Comparison of ENCODE assay signal across 8 cellular contexts in genomic region chr12:1691123-1692007, GRCh38. TPM values are rescaled to one million over a fixed set of nuclear protein-coding genes. Genes with fewer than 3 reads are reported as not detected.
DNase-seq lines count a peak whose midpoint lies in the region; ATAC-seq and TF ChIP-seq lines count a peak whose summit lies in the region.

No MANE protein-coding gene starts in this region.

- DNase-seq in stimulated activated CD4-positive, alpha-beta T cell treated with anti-CD3 and anti-CD28 coated beads, Interleukin-12 subunit alpha, Interleukin-12 subunit beta, amount 100 ng/mL, for 4 hours: peak; percentile 30
- no peak for DNase-seq in stimulated activated CD4-positive, alpha-beta T cell treated with anti-CD3 and anti-CD28 coated beads, Interleukin-2, amount 100 ng/mL, for 24 hours
- peak; percentile 82 for DNase-seq in NCI-H146 (lab: John Stamatoyannopoulos, UW)
- peak; percentile 27 for DNase-seq in activated T-helper 2 cell treated with anti-CD3 and anti-CD28 coated beads, Interferon-gamma antibody, Interleukin-2, Interleukin-4, amounts not matched to agents 10 μg/mL and 5 μg/mL and 100 μg/mL, durations not matched to agents 14 hours and 24 hours and 36 hours (ENCODE audit: low spot score)
- DNase-seq in Right ventricle myocardium superior: peak; percentile 63
- peak; percentile 21 for DNase-seq in prostate gland (ENCODE audit: low spot score)
- no peak for DNase-seq in effector CD4-positive, alpha-beta T cell

- no peaks in the 10 kb centered on the region for H3K27me3 ChIP-seq in prostate gland (replicated peaks; ENCODE audit: insufficient read depth)

- peaks cover 42% of the 10 kb centered on the region for H3K4me1 Mint-ChIP-seq in activated T-helper 2 cell treated with anti-CD3 and anti-CD28 coated beads, Interferon-gamma antibody, Interleukin-2, Interleukin-4, amounts not matched to agents 10 μg/mL and 5 μg/mL and 100 μg/mL, durations not matched to agents 14 hours and 24 hours and 36 hours (ENCODE audit: low read depth)

- H3K27me3 Mint-ChIP-seq in activated T-helper 2 cell treated with anti-CD3 and anti-CD28 coated beads, Interferon-gamma antibody, Interleukin-2, Interleukin-4, amounts not matched to agents 10 μg/mL and 5 μg/mL and 100 μg/mL, durations not matched to agents 14 hours and 24 hours and 36 hours (ENCODE audit: low read depth): peaks cover 8% of the 10 kb centered on the region

- peak overlapping the region; percentile 92 to 95 for H3K4me3 ChIP-seq in prostate gland

- peak overlapping the region; percentile 100 for H3K4me3 Mint-ChIP-seq in activated T-helper 2 cell treated with anti-CD3 and anti-CD28 coated beads, Interferon-gamma antibody, Interleukin-2, Interleukin-4, amounts not matched to agents 10 μg/mL and 5 μg/mL and 100 μg/mL, durations not matched to agents 14 hours and 24 hours and 36 hours (ENCODE audit: low read depth)

- H3K36me3 Mint-ChIP-seq in activated T-helper 2 cell treated with anti-CD3 and anti-CD28 coated beads, Interferon-gamma antibody, Interleukin-2, Interleukin-4, amounts not matched to agents 10 μg/mL and 5 μg/mL and 100 μg/mL, durations not matched to agents 14 hours and 24 hours and 36 hours (ENCODE audit: low read depth): peaks cover 31% of the 10 kb centered on the region

- intact Hi-C loops in activated T-helper 2 cell treated with anti-CD3 and anti-CD28 coated beads, Interferon-gamma antibody, Interleukin-2, Interleukin-4, amounts not matched to agents 10 μg/mL and 5 μg/mL and 100 μg/mL, durations not matched to agents 14 hours and 24 hours and 36 hours (cut with micrococcal nuclease): loop anchor here (1.0 to 10.0 kb wide), 3 partner anchors 87 to 937 kb away; partner anchors contain the start of gene WNK1
- intact Hi-C loops in Right ventricle myocardium superior (cut with DNase I): no loop called here
- intact Hi-C loops in prostate gland (cut with DNase I): no loop called here

- WGBS in prostate gland: under 1% methylated on average over 49 of the region's 56 CpGs

- no peaks in the 10 kb centered on the region for H3K36me3 ChIP-seq in prostate gland

- no peaks in the 10 kb centered on the region for H3K9me3 ChIP-seq in prostate gland

- no peak for TF ChIP-seq CTCF in prostate gland (IDR thresholded peaks at IDR 0.05)

- H3K27ac Mint-ChIP-seq in activated T-helper 2 cell treated with anti-CD3 and anti-CD28 coated beads, Interferon-gamma antibody, Interleukin-2, Interleukin-4, amounts not matched to agents 10 μg/mL and 5 μg/mL and 100 μg/mL, durations not matched to agents 14 hours and 24 hours and 36 hours: peak overlapping the region; percentile 96

- ATAC-seq in HG02610 (IDR thresholded peaks at IDR 0.05; ENCODE audit: unreplicated experiment) (peak; percentile 23), Right ventricle myocardium superior (ENCODE audit: poor library complexity) (peak; percentile 69)

- peak overlapping the region; percentile 91 to 95 for H3K27ac ChIP-seq in prostate gland

- no peak for TF ChIP-seq POLR2A in prostate gland (IDR thresholded peaks at IDR 0.05)

- no peaks in the 10 kb centered on the region for H3K9me3 Mint-ChIP-seq in activated T-helper 2 cell treated with anti-CD3 and anti-CD28 coated beads, Interferon-gamma antibody, Interleukin-2, Interleukin-4, amounts not matched to agents 10 μg/mL and 5 μg/mL and 100 μg/mL, durations not matched to agents 14 hours and 24 hours and 36 hours

- H3K4me1 ChIP-seq in prostate gland (replicated peaks): no peaks in the 10 kb centered on the region

RNA-seq across cellular contexts. Expression of gene ADIPOR2, which starts 0.5 kb away (rescaled TPM):
- total RNA-seq in activated T-helper 2 cell treated with anti-CD3 and anti-CD28 coated beads, Interferon-gamma antibody, Interleukin-2, Interleukin-4, amounts not matched to agents 10 μg/mL and 5 μg/mL and 100 μg/mL, durations not matched to agents 14 hours and 24 hours and 36 hours: 69.2 and 81.0 TPM in 2 replicates
- total RNA-seq in Right ventricle myocardium superior: 30.8 TPM
- 10 to 100 TPM; 23.7 to 46.2 TPM for total RNA-seq in prostate gland

Comparison
In these comparisons a context has a peak if more than half of its experiments do, and no peak if none do; other contexts are left out.
1. DNase-seq: peak in stimulated activated CD4-positive, alpha-beta T cell treated with anti-CD3 and anti-CD28 coated beads, Interleukin-12 subunit alpha, Interleukin-12 subunit beta, amount 100 ng/mL, for 4 hours (single experiment), NCI-H146 (single experiment), activated T-helper 2 cell treated with anti-CD3 and anti-CD28 coated beads, Interferon-gamma antibody, Interleukin-2, Interleukin-4, amounts not matched to agents 10 μg/mL and 5 μg/mL and 100 μg/mL, durations not matched to agents 14 hours and 24 hours and 36 hours (single experiment), Right ventricle myocardium superior (single experiment) and prostate gland (single experiment); none in stimulated activated CD4-positive, alpha-beta T cell treated with anti-CD3 and anti-CD28 coated beads, Interleukin-2, amount 100 ng/mL, for 24 hours (0 of 2) and effector CD4-positive, alpha-beta T cell (single experiment).